1 cellular context compared by ENCODE assay signal in genomic region chr21:31819692-31820091, GRCh38. TPM values are rescaled to one million over a fixed set of nuclear protein-coding genes. Genes with fewer than 3 reads are reported as not detected.
"Had no signal": no experiment of that assay in that cellular context is flagged by ENCODE, and none has a peak within 500 bp of the region (broad histone marks: within the 10 kb centered on the region; RNA-seq: fewer than 3 reads in every experiment).

No MANE protein-coding gene starts in this region.

RNA-seq across cellular contexts. Expression of gene HUNK, which starts 53.1 kb away (rescaled TPM):
- total RNA-seq: HFFc6 had no signal
